In genomic region chr14:22598099-22598895, GRCh38 we compare ENCODE assay signal across 9 cellular contexts. TPM values are rescaled to one million over a fixed set of nuclear protein-coding genes. Genes with fewer than 3 reads are reported as not detected.
A peak's percentile ranks its signal among the peaks of the same experiment; 100 is the strongest.
DNase-seq lines count a peak whose midpoint lies in the region; ATAC-seq, FAIRE-seq and TF ChIP-seq lines count a peak whose summit lies in the region.
"Had no signal": no experiment of that assay in that cellular context is flagged by ENCODE, and none has a peak within 500 bp of the region (broad histone marks: within the 10 kb centered on the region; RNA-seq: fewer than 3 reads in every experiment).

TSS of gene ABHD4 (plus strand) at chr14:22598300. CDS start at chr14:22598307, 7 bp downstream.

- H3K27me3 Mint-ChIP-seq in chondrocyte (ENCODE audit: low read depth) = peaks cover 2% of the 10 kb centered on the region

- no peaks in the 10 kb centered on the region for H3K9me2 ChIP-seq in HCT116 (ENCODE audit: insufficient read depth)

- H3K4me3 ChIP-seq in HCT116 (replicated peaks in 1 of 2; ENCODE audit: low read depth in 1 of 2, low read length in 2 of 2) (peak within 1 kb of the TSS; percentile 81 to 86), NB4 (ENCODE audit: low read depth, low read length) (peak within 1 kb of the TSS; percentile 59), WERI-Rb-1 (ENCODE audit: low read depth, low read length) (peak within 1 kb of the TSS; percentile 95), keratinocyte (ENCODE audit: control insufficient read depth in 2 of 3, extremely low read depth in 1 of 3, insufficient read depth in 2 of 3, low read depth in 1 of 3, low read length in 3 of 3) (peak within 1 kb of the TSS; percentile 77 to 88 (median 77)), spleen (peak within 1 kb of the TSS; percentile 59 to 94 (median 72))

- RAD21 ChIA-PET in HCT116 (lab: Charles Lee; ENCODE audit: low non-redundant PET in 1 of 2, low total read pairs in 2 of 2, uncharacterized antibody in 2 of 2, unreplicated experiment in 2 of 2) = interaction anchor here in 1 of 2 experiments (1.7 kb wide), 1 partner anchor 9 kb away, joined by 5 read pairs; the partner anchor contains the start of gene DAD1

- no peaks in the 10 kb centered on the region for H3K9me3 Mint-ChIP-seq in chondrocyte (ENCODE audit: low read depth)

- H3K79me2 ChIP-seq in HCT116 (ENCODE audit: insufficient read depth, low read length) = no peaks in the 10 kb centered on the region
- H3K79me2 ChIP-seq in keratinocyte (ENCODE audit: control insufficient read depth, insufficient read depth, low read length) = peaks cover 8% of the 10 kb centered on the region

- peaks cover 4% of the 10 kb centered on the region; the same call in 1 of the 2 replicates for H3K27me3 ChIP-seq in HCT116 (ENCODE audit: insufficient read depth, low read length)
- H3K27me3 ChIP-seq in WERI-Rb-1 (ENCODE audit: insufficient read depth, low read depth, severe bottlenecking) = no peaks in the 10 kb centered on the region
- no peaks in the 10 kb centered on the region for H3K27me3 ChIP-seq in keratinocyte (ENCODE audit: control insufficient read depth, extremely low read depth, insufficient read depth, low read length)
- H3K27me3 ChIP-seq in spleen (replicated peaks in 1 of 7) = no peaks in the 10 kb centered on the region

- peak within 1 kb of the TSS; percentile 72 for H3K9ac ChIP-seq in HCT116 (ENCODE audit: low read length)
- peak within 1 kb of the TSS; percentile 91 for H3K9ac ChIP-seq in keratinocyte (ENCODE audit: control insufficient read depth, extremely low read depth, insufficient read depth, low read length)

- H4K20me1 ChIP-seq in HCT116 (ENCODE audit: insufficient read depth) (no peaks in the 10 kb centered on the region), keratinocyte (ENCODE audit: control insufficient read depth, extremely low read depth, insufficient read depth, low read length) (no peaks in the 10 kb centered on the region)

- peak within 1 kb of the TSS; percentile 69 for H3K27ac ChIP-seq in HCT116 (ENCODE audit: low read depth, low read length)
- peak within 1 kb of the TSS; percentile 70 for H3K27ac ChIP-seq in WERI-Rb-1
- H3K27ac ChIP-seq in keratinocyte (ENCODE audit: control insufficient read depth, insufficient read depth, low read length) = peak within 1 kb of the TSS; percentile 89
- peak within 1 kb of the TSS; percentile 49 to 93 (median 88) for H3K27ac ChIP-seq in spleen

- H3K36me3 ChIP-seq in HCT116 (ENCODE audit: control insufficient read depth in 1 of 2, insufficient read depth in 2 of 2, low read length in 2 of 2) (no peaks in the 10 kb centered on the region; a peak in 1 of 4 replicates), WERI-Rb-1 (peaks cover 15% of the 10 kb centered on the region), keratinocyte (ENCODE audit: control insufficient read depth in 2 of 2, extremely low read depth in 1 of 2, insufficient read depth in 2 of 2, low read length in 2 of 2) (peaks cover 3 to 7% of the 10 kb centered on the region in 2 experiments), spleen (peaks cover 0 to 23% (median 15%) of the 10 kb centered on the region in 6 donors)

- POLR2A ChIA-PET in HCT116 (lab: Charles Lee) = interaction anchor here (1.1 kb wide), 1 partner anchor 9 kb away, joined by 7 read pairs; the partner anchor contains the start of gene DAD1

- H3K4me3 Mint-ChIP-seq in chondrocyte (ENCODE audit: unreplicated experiment) = peak within 1 kb of the TSS; percentile 98

- peak within 1 kb of the TSS; percentile 98 for H3K27ac Mint-ChIP-seq in chondrocyte (ENCODE audit: unreplicated experiment)

- peaks cover 47% of the 10 kb centered on the region for H3K4me1 Mint-ChIP-seq in chondrocyte (ENCODE audit: low read depth)

- CTCF ChIA-PET in HCT116 (lab: Charles Lee) = interaction anchor here (0.9 to 2.5 kb wide), 5 partner anchors 9 to 254 kb away, joined by 3 to 31 read pairs (median 4); partner anchors contain the start of gene DAD1

- TSS peak; percentile 54 for BruUV-seq in HCT116 (replicated peaks; lab: Mats Ljungman, UMichigan)

- dilution Hi-C loops in keratinocyte (cut with MboI; ENCODE audit: extremely low pct_ligation_motif_present, low sequenced_read_pairs) = no loop called here

- intact Hi-C loops in HCT116 (cut with micrococcal nuclease) = no loop called here
- intact Hi-C loops in spleen (cut with DNase I; ENCODE audit: low total_unique reads) = loop anchor here (10.0 kb wide), 1 partner anchor 157 kb away; no protein-coding TSS in a partner anchor

- no peaks in the 10 kb centered on the region for H3K9me1 ChIP-seq in keratinocyte (ENCODE audit: control insufficient read depth, extremely low read depth, insufficient read depth, low read length)

- peaks cover 17% of the 10 kb centered on the region for H3K36me3 Mint-ChIP-seq in chondrocyte (ENCODE audit: low read depth)

- TF ChIP-seq POLR2A in HCT116 (IDR thresholded peaks at IDR 0.05; ENCODE audit: borderline replicate concordance, extremely low read depth, insufficient read depth, insufficient read length) (peak; percentile 32), NB4 (IDR thresholded peaks at IDR 0.05; ENCODE audit: extremely low read depth, insufficient read length) (no peak), spleen (IDR thresholded peaks at IDR 0.05) (peak in 1 of 3 donors; percentile 83)

- H3K9me3 ChIP-seq in HCT116 (ENCODE audit: control insufficient read depth in 1 of 2, insufficient read depth in 1 of 2, low read depth in 1 of 2, low read length in 2 of 2) (no peaks in the 10 kb centered on the region), WERI-Rb-1 (ENCODE audit: severe bottlenecking) (no peaks in the 10 kb centered on the region), keratinocyte (ENCODE audit: control insufficient read depth, low read depth, low read length) (no peaks in the 10 kb centered on the region), spleen (no peaks in the 10 kb centered on the region)

- TF ChIP-seq RAD21 in HCT116 (IDR thresholded peaks at IDR 0.05; ENCODE audit: low read depth) = no peak

- no peak for FAIRE-seq in keratinocyte (lab: Jason Lieb, UNC)
- FAIRE-seq: A204.1 had no signal

- H3K4me1 ChIP-seq in HCT116 (ENCODE audit: control insufficient read depth in 1 of 2, insufficient read depth in 2 of 2, low read length in 2 of 2) (peaks cover 13 to 45% of the 10 kb centered on the region in 2 experiments), keratinocyte (ENCODE audit: control insufficient read depth, extremely low read depth, insufficient read depth, low read length) (peaks cover 26% of the 10 kb centered on the region), spleen (peaks cover 3 to 48% (median 30%) of the 10 kb centered on the region in 6 donors)

- peak within 1 kb of the TSS; percentile 95 for H3K4me2 ChIP-seq in HCT116 (ENCODE audit: low read length)
- H3K4me2 ChIP-seq in keratinocyte (ENCODE audit: control insufficient read depth, extremely low read depth, insufficient read depth, low read depth, low read length) = peak within 1 kb of the TSS; percentile 96

- peak; percentile 64 to 83 (median 79) for DNase-seq in NCI-H1417 (lab: John Stamatoyannopoulos, UW)
- no peak for DNase-seq in NCI-H1417 treated with DMSO at 0.1 percent for 48 hours (lab: John Stamatoyannopoulos, UW)
- no peak for DNase-seq in HCT116 (ENCODE audit: low read depth, low spot score)
- DNase-seq in NB4 (ENCODE audit: low read depth) = peak; percentile 47
- peak; percentile 79 for DNase-seq in WERI-Rb-1
- no peak for DNase-seq in chondrocyte (ENCODE audit: low spot score)
- no peak for DNase-seq in keratinocyte (ENCODE audit: low read depth, low spot score)
- DNase-seq in spleen = peak; percentile 96

- 0 to 2% (median 1%) methylated on average over 48 to 49 of the region's 49 CpGs for WGBS in spleen, 5 donors

- peak; percentile 89 for ATAC-seq in HCT116

- TF ChIP-seq CTCF in HCT116 (IDR thresholded peaks at IDR 0.05 in 2 of 3, conservative IDR thresholded peaks at IDR 0.05 in 1 of 3; ENCODE audit: borderline replicate concordance in 1 of 3, insufficient read depth in 1 of 3, low read depth in 2 of 3, low read length in 2 of 3) = no peak
- TF ChIP-seq CTCF in NB4 (IDR thresholded peaks at IDR 0.05; ENCODE audit: low read depth, low read length) = no peak
- no peak for TF ChIP-seq CTCF in WERI-Rb-1 (IDR thresholded peaks at IDR 0.05; ENCODE audit: low read depth, low read length)
- no peak for TF ChIP-seq CTCF in chondrocyte (IDR thresholded peaks at IDR 0.05)
- no peak for TF ChIP-seq CTCF in keratinocyte (optimal IDR thresholded peaks at IDR 0.05 in 1 of 3, IDR thresholded peaks at IDR 0.05 in 1 of 3, conservative IDR thresholded peaks at IDR 0.05 in 1 of 3; ENCODE audit: extremely low read depth in 1 of 3, insufficient read depth in 2 of 3, low read length in 3 of 3)
- no peak for TF ChIP-seq CTCF in spleen (IDR thresholded peaks at IDR 0.05 in 8 of 11, conservative IDR thresholded peaks at IDR 0.05 in 3 of 11)

- peak within 1 kb of the TSS; percentile 93 for H2AFZ ChIP-seq in HCT116 (ENCODE audit: low read depth, low read length, poor library complexity, severe bottlenecking)
- H2AFZ ChIP-seq in keratinocyte (ENCODE audit: control insufficient read depth, low read length) = peak within 1 kb of the TSS; percentile 89

TF ChIP-seq in HCT116, 20 proteins besides CTCF, POLR2A, EP300 and RAD21 (continues in another document):
- TF ChIP-seq TCF7L2 (IDR thresholded peaks at IDR 0.05; ENCODE audit: borderline replicate concordance, extremely low read depth, insufficient read depth, insufficient read length) (peak; percentile 13), SIN3A (IDR thresholded peaks at IDR 0.05; ENCODE audit: low read depth) (no peak), POLR2AphosphoS5 (IDR thresholded peaks at IDR 0.05; ENCODE audit: low read depth, low read length) (peak; percentile 78), CEBPB (IDR thresholded peaks at IDR 0.05; ENCODE audit: low read depth) (no peak)

RNA-seq across cellular contexts. Expression of gene ABHD4, which starts in this region (rescaled TPM):
- total RNA-seq in HCT116 (2021; ENCODE audit: unreplicated experiment) (9.4 TPM), chondrocyte (52.1 to 89.9 TPM (median 88.0 TPM) in 3 replicates), spleen (10 to 100 TPM; 12.0 to 32.8 (median 24.9) TPM)
- 6.2 and 8.4 TPM in 2 replicates for polyA plus RNA-seq in HCT116 (2012)
- polyA plus RNA-seq in keratinocyte (13.9 to 28.3 TPM (median 17.7 TPM) in 3 replicates), spleen (1 to 10 TPM; 7.2 to 8.6 (median 7.9) TPM)
- polyA plus RNA-seq in keratinocyte (2011; ENCODE audit: low read depth) = 3.4 TPM
- polyA plus RNA-seq in keratinocyte (2011; cell fraction: cytosol; rRNA removed) = 15.9 and 17.5 TPM in 2 replicates
- polyA plus RNA-seq in keratinocyte (2011; cell fraction: nucleus; rRNA removed) = 18.0 and 19.0 TPM in 2 replicates
- polyA plus RNA-seq in keratinocyte (2012; ENCODE audit: low replicate concordance) = 10.5 and 15.4 TPM in 2 replicates
- polyA minus RNA-seq in keratinocyte = 13.1 to 24.0 TPM (median 23.8 TPM) in 3 replicates
- 19.2 TPM for polyA minus RNA-seq in keratinocyte (2011; cell fraction: cytosol; rRNA and poly(A)+ RNA removed)
- polyA minus RNA-seq in keratinocyte (2011; cell fraction: nucleus; rRNA and poly(A)+ RNA removed) = 10.4 and 14.1 TPM in 2 replicates

Comparison
In these comparisons a context has a peak if more than half of its experiments do, and no peak if none do; other contexts are left out.
1. DNase-seq: peak in NCI-H1417 (3 of 3), NB4 (single experiment), WERI-Rb-1 (single experiment) and spleen (single experiment); none in NCI-H1417 treated with DMSO at 0.1 percent for 48 hours (single experiment), HCT116 (single experiment), chondrocyte (single experiment) and keratinocyte (single experiment).
2. Peak in every context shown above with its lines, with median percentiles within 50 percentile points of each other: H3K27ac ChIP-seq and H3K4me3 ChIP-seq.